In the genomic region with DNA sequence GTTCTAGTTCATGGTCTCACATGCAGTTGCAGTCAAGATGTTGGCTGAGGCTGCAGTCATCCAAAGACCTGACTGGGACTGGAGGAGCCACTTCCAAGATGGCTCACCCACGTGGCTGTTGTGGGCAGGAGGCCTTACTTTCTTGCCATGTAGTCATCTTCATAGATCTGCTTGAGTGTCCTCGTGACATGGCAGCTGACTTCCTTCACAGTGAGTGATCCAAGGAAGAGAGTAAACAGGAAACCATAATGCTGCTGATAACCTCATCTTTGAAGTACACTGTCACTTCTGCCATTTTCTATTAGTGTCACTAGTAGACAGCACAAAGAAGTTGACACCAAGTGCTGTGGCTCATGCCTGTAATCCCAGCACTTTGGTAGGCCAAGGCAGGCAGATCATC, we compare ENCODE assay signal across 9 cellular contexts.
DNase-seq lines count a peak whose midpoint lies in the region.
"Had no signal": no experiment of that assay in that cellular context is flagged by ENCODE, and none has a peak within 500 bp of the region (broad histone marks: within the 10 kb centered on the region; RNA-seq: fewer than 3 reads in every experiment).

No MANE protein-coding gene starts in this region.

- DNase-seq in NCI-H146 treated with DMSO at 0.1 percent for 48 hours (lab: John Stamatoyannopoulos, UW; ENCODE audit: unreplicated experiment) (peak; percentile 8), NCI-H146 (lab: John Stamatoyannopoulos, UW) (no peak), NAMALWA (ENCODE audit: low spot score) (peak; percentile 72), hepatic stellate cell (ENCODE audit: low spot score) (no peak), NCI-H187 (lab: John Stamatoyannopoulos, UW) (no peak), GM19240 (ENCODE audit: insufficient read length, low spot score) (no peak)
- DNase-seq in activated effector memory CD4-positive, alpha-beta T cell treated with Interleukin-2 at 50 U/mL for 16 hours: peak; percentile 44
- peak in 4 of 6 experiments; percentile 17 to 42 (median 33) for DNase-seq in stimulated activated naive CD4-positive, alpha-beta T cell (lab: John Stamatoyannopoulos, UW)
- DNase-seq: IMR-90 had no signal

Comparison
In these comparisons a context has a peak if more than half of its experiments do, and no peak if none do; other contexts are left out.
1. DNase-seq: peak in NCI-H146 treated with DMSO at 0.1 percent for 48 hours (single experiment), NAMALWA (single experiment), activated effector memory CD4-positive, alpha-beta T cell treated with Interleukin-2 at 50 U/mL for 16 hours (single experiment) and stimulated activated naive CD4-positive, alpha-beta T cell (4 of 6); none in NCI-H146 (single experiment), hepatic stellate cell (single experiment), NCI-H187 (0 of 2) and GM19240 (single experiment).